8 cellular contexts compared by ENCODE assay signal in the genomic region with DNA sequence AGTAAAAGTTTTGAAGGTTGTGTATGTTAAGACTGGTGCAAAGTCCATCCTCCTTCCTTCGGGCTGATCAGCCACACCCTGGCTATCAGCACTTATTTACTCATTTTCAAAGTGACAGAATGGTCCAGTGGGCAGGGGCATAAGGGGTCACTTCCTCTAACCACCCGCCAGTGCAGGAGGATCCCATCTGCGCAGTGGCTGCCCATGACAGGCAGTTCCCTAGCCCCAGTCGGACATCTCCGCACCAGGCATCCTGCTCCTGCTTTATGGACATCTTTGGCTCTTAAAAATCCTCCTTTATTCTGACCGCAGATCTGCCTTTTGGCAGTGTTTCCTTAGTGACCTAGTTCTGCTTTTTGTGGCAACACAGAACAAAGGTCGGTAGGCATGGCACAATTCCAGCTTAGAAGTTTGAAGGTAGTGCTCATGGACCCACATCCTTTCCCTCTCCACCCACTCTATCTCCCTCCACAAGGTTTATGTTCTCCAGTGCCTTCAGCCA. TPM values are rescaled to one million over a fixed set of nuclear protein-coding genes. Genes with fewer than 3 reads are reported as not detected.
DNase-seq lines count a peak whose midpoint lies in the region; ATAC-seq and TF ChIP-seq lines count a peak whose summit lies in the region.

No MANE protein-coding gene starts in this region.

- H3K9me3 ChIP-seq in upper lobe of right lung = no peaks in the 10 kb centered on the region
- H3K9me3 ChIP-seq in sigmoid colon = no peaks in the 10 kb centered on the region

- H3K79me2 ChIP-seq in mesendoderm (ENCODE audit: control insufficient read depth, insufficient read depth, low read length) = no peaks in the 10 kb centered on the region

- ATAC-seq in upper lobe of right lung = peak; percentile 30

- 14 to 32% methylated on average over 7 of the region's 7 CpGs for WGBS in sigmoid colon, 2 donors
- no CpG with 5 or more reads among the region's 7 CpGs for WGBS in mesendoderm (ENCODE audit: extremely low coverage, insufficient coverage, low lambda C conversion rate)

- H3K56ac ChIP-seq in mesendoderm (ENCODE audit: low read length) = no peak overlapping the region

- peaks cover 5% of the 10 kb centered on the region for H3K36me3 Mint-ChIP-seq in activated naive CD8-positive, alpha-beta T cell
- no peaks in the 10 kb centered on the region for H3K36me3 Mint-ChIP-seq in activated naive CD8-positive, alpha-beta T cell treated with anti-CD3 and anti-CD28 coated beads for 36 hours
- H3K36me3 Mint-ChIP-seq in dendritic cell treated with granulocyte-macrophage colony-stimulating factor and Interleukin-4, amounts not matched to agents 40 ng/mL and 50 ng/mL, for 4 days (ENCODE audit: low read depth) = peaks cover 34% of the 10 kb centered on the region

- peak overlapping the region; percentile 73 for H3K27ac Mint-ChIP-seq in activated naive CD8-positive, alpha-beta T cell
- no peak overlapping the region for H3K27ac Mint-ChIP-seq in activated naive CD8-positive, alpha-beta T cell treated with anti-CD3 and anti-CD28 coated beads for 36 hours
- peak overlapping the region; percentile 31 for H3K27ac Mint-ChIP-seq in dendritic cell treated with granulocyte-macrophage colony-stimulating factor and Interleukin-4, amounts not matched to agents 40 ng/mL and 50 ng/mL, for 4 days

- intact Hi-C loops in dendritic cell treated with granulocyte-macrophage colony-stimulating factor and Interleukin-4, amounts not matched to agents 40 ng/mL and 50 ng/mL, for 4 days (cut with micrococcal nuclease) = loop anchor here (5.0 kb wide), 1 partner anchor 56 kb away; a partner anchor contains a TSS
- intact Hi-C loops in upper lobe of right lung (cut with DNase I) (no loop called here), sigmoid colon (cut with DNase I) (loop anchor here (10.0 kb wide), 1 partner anchor 131 kb away; a partner anchor contains a TSS)

- H3K27ac ChIP-seq in upper lobe of right lung (no peak overlapping the region), sigmoid colon (no peak overlapping the region), mesendoderm (ENCODE audit: low read depth, low read length) (no peak overlapping the region)

- no peak overlapping the region for H3K23ac ChIP-seq in mesendoderm (ENCODE audit: low read length)

- no peak overlapping the region for H4K8ac ChIP-seq in mesendoderm (ENCODE audit: low read depth, low read length)

- peaks cover 61% of the 10 kb centered on the region for H3K4me1 Mint-ChIP-seq in activated naive CD8-positive, alpha-beta T cell (ENCODE audit: low read depth)
- H3K4me1 Mint-ChIP-seq in activated naive CD8-positive, alpha-beta T cell treated with anti-CD3 and anti-CD28 coated beads for 36 hours = peaks cover 63% of the 10 kb centered on the region
- peaks cover 56% of the 10 kb centered on the region for H3K4me1 Mint-ChIP-seq in dendritic cell treated with granulocyte-macrophage colony-stimulating factor and Interleukin-4, amounts not matched to agents 40 ng/mL and 50 ng/mL, for 4 days (ENCODE audit: low read depth)

- H2BK15ac ChIP-seq in mesendoderm (replicated peaks; ENCODE audit: low read depth) = no peak overlapping the region

- no peak overlapping the region for H4K5ac ChIP-seq in mesendoderm (ENCODE audit: low read length)

- no peak overlapping the region for H3K9ac ChIP-seq in mesendoderm (ENCODE audit: low read length)

- H3K4me3 Mint-ChIP-seq in activated naive CD8-positive, alpha-beta T cell = no peak overlapping the region
- no peak overlapping the region for H3K4me3 Mint-ChIP-seq in activated naive CD8-positive, alpha-beta T cell treated with anti-CD3 and anti-CD28 coated beads for 36 hours
- no peak overlapping the region for H3K4me3 Mint-ChIP-seq in dendritic cell treated with granulocyte-macrophage colony-stimulating factor and Interleukin-4, amounts not matched to agents 40 ng/mL and 50 ng/mL, for 4 days

- no peaks in the 10 kb centered on the region for H3K36me3 ChIP-seq in upper lobe of right lung
- no peaks in the 10 kb centered on the region for H3K36me3 ChIP-seq in sigmoid colon
- no peaks in the 10 kb centered on the region for H3K36me3 ChIP-seq in mesendoderm (ENCODE audit: control insufficient read depth, insufficient read depth, low read length)

- TF ChIP-seq CTCF in upper lobe of right lung (IDR thresholded peaks at IDR 0.05) (no peak), sigmoid colon (IDR thresholded peaks at IDR 0.05) (no peak)

- no peak overlapping the region for H2BK5ac ChIP-seq in mesendoderm (ENCODE audit: low read length)

- no peaks in the 10 kb centered on the region for H3K27me3 ChIP-seq in upper lobe of right lung
- H3K27me3 ChIP-seq in sigmoid colon = no peaks in the 10 kb centered on the region
- no peaks in the 10 kb centered on the region for H3K27me3 ChIP-seq in mesendoderm (ENCODE audit: insufficient read depth, low read length, poor library complexity)

- no peak overlapping the region for H3K4me3 ChIP-seq in upper lobe of right lung
- no peak overlapping the region for H3K4me3 ChIP-seq in sigmoid colon
- no peak overlapping the region for H3K4me3 ChIP-seq in mesendoderm (ENCODE audit: low read length)

- DNase-seq in activated naive CD8-positive, alpha-beta T cell treated with anti-CD3 and anti-CD28 coated beads for 36 hours = no peak
- DNase-seq in MV-4-11 (lab: John Stamatoyannopoulos, UW) (peak; percentile 66), upper lobe of right lung (no peak), sigmoid colon (no peak), mesendoderm (no peak)
- no peak for DNase-seq in activated CD4-positive, alpha-beta T cell treated with anti-CD3 and anti-CD28 coated beads for 4 hours

- H3K18ac ChIP-seq in mesendoderm (ENCODE audit: low read length) = no peak overlapping the region

- H2AK5ac ChIP-seq in mesendoderm (ENCODE audit: low read length) = no peak overlapping the region

- no peaks in the 10 kb centered on the region for H3K79me1 ChIP-seq in mesendoderm (ENCODE audit: low read length)

- TF ChIP-seq POLR2A in sigmoid colon (IDR thresholded peaks at IDR 0.05) = no peak

- no peak overlapping the region for H3K4ac ChIP-seq in mesendoderm (ENCODE audit: low read depth, low read length)

- no peak overlapping the region for H3K4me2 ChIP-seq in mesendoderm (ENCODE audit: low read length)

- peaks cover 58% of the 10 kb centered on the region for H3K4me1 ChIP-seq in upper lobe of right lung
- peaks cover 0 to 44% (median 25%) of the 10 kb centered on the region in 4 donors for H3K4me1 ChIP-seq in sigmoid colon
- no peaks in the 10 kb centered on the region for H3K4me1 ChIP-seq in mesendoderm (ENCODE audit: control insufficient read depth, low read depth, low read length)

- H2BK120ac ChIP-seq in mesendoderm (ENCODE audit: low read depth, low read length) = no peak overlapping the region

- H3K27me3 Mint-ChIP-seq in activated naive CD8-positive, alpha-beta T cell = no peaks in the 10 kb centered on the region
- H3K27me3 Mint-ChIP-seq in activated naive CD8-positive, alpha-beta T cell treated with anti-CD3 and anti-CD28 coated beads for 36 hours = no peaks in the 10 kb centered on the region
- H3K27me3 Mint-ChIP-seq in dendritic cell treated with granulocyte-macrophage colony-stimulating factor and Interleukin-4, amounts not matched to agents 40 ng/mL and 50 ng/mL, for 4 days = no peaks in the 10 kb centered on the region

- TF ChIP-seq EP300 in sigmoid colon (IDR thresholded peaks at IDR 0.05) = no peak

- H3K9me3 Mint-ChIP-seq in activated naive CD8-positive, alpha-beta T cell (ENCODE audit: low read depth) = no peaks in the 10 kb centered on the region
- H3K9me3 Mint-ChIP-seq in activated naive CD8-positive, alpha-beta T cell treated with anti-CD3 and anti-CD28 coated beads for 36 hours = no peaks in the 10 kb centered on the region
- H3K9me3 Mint-ChIP-seq in dendritic cell treated with granulocyte-macrophage colony-stimulating factor and Interleukin-4, amounts not matched to agents 40 ng/mL and 50 ng/mL, for 4 days = no peaks in the 10 kb centered on the region

RNA-seq across cellular contexts. Expression of a gene that starts 55.9 kb away (rescaled TPM):
- 10 to 100 TPM; 12.2 to 13.6 TPM for total RNA-seq in activated naive CD8-positive, alpha-beta T cell treated with anti-CD3 and anti-CD28 coated beads for 36 hours
- total RNA-seq in upper lobe of right lung (18.8 TPM), sigmoid colon (10 to 100 TPM; 21.0 to 41.5 (median 29.1) TPM)
- polyA plus RNA-seq in sigmoid colon = 10 to 100 TPM; 10.8 to 27.7 (median 13.8) TPM
- polyA plus RNA-seq in mesendoderm (2013, experiment 1 of 2) = 6.2 TPM
- 5.2 TPM for polyA plus RNA-seq in mesendoderm (2013, experiment 2 of 2)
